ENCODE assay signal across 20 cellular contexts in genomic region chr21:35796834-35797233, GRCh38.
DNase-seq lines count a peak whose midpoint lies in the region; ATAC-seq lines count a peak whose summit lies in the region.
"Had no signal": no experiment of that assay in that cellular context is flagged by ENCODE, and none has a peak within 500 bp of the region (broad histone marks: within the 10 kb centered on the region; RNA-seq: fewer than 3 reads in every experiment).

No MANE protein-coding gene starts in this region.

- intact Hi-C loops in left colon (cut with DNase I, micrococcal nuclease): no loop called here

- ATAC-seq in left colon: peak; percentile 35
- ATAC-seq: activated naive CD8-positive, alpha-beta T cell treated with anti-CD3 and anti-CD28 coated beads, Interleukin-2, amount 50 U/mL, for 24 hours; lower lobe of right lung; T-helper 17 cell had no signal

- in situ Hi-C loops in SK-MEL-5 (cut with HindIII; ENCODE audit: low pct_unique_long_range_greater_than_20kb, low sequenced_read_pairs): no loop called here

- peak; percentile 39 for DNase-seq in NCI-H1436 (lab: John Stamatoyannopoulos, UW)
- no peak for DNase-seq in NCI-H1436 treated with DMSO at 0.1 percent for 48 hours (lab: John Stamatoyannopoulos, UW)
- peak; percentile 64 for DNase-seq in NCI-H1105 treated with DMSO at 0.1 percent for 48 hours (lab: John Stamatoyannopoulos, UW)
- DNase-seq in SK-MEL-5 (ENCODE audit: low read depth, low spot score): peak; percentile 56
- no peak for DNase-seq in left colon
- DNase-seq in activated CD8-positive, alpha-beta memory T cell treated with anti-CD3 and anti-CD28 coated beads for 24 hours: no peak
- DNase-seq in NCI-H1930 (lab: John Stamatoyannopoulos, UW): no peak
- DNase-seq in dedifferentiated amniotic fluid mesenchymal stem cell (ENCODE audit: extremely low spot score): no peak
- DNase-seq: activated CD4-positive, alpha-beta T cell treated with anti-CD3 and anti-CD28 coated beads, Interleukin-2, amount 10 ng/mL, durations not matched to agents 24 days and 14 days; activated CD8-positive, alpha-beta memory T cell treated with anti-CD3 and anti-CD28 coated beads, Interleukin-2, amount 50 U/mL, for 4 hours; activated naive CD8-positive, alpha-beta T cell treated with anti-CD3 and anti-CD28 coated beads, Interleukin-2, amount 50 U/mL, for 24 hours; Caco-2; H9; lower lobe of right lung; NCI-H774; PC-9; stimulated activated CD4-positive, alpha-beta T cell treated with anti-CD3 and anti-CD28 coated beads, Interleukin-12 subunit alpha, Interleukin-12 subunit beta, amount 100 ng/mL, for 4 hours; substantia nigra; T-helper 17 cell; uterus had no signal

Comparison
In these comparisons a context has a peak if more than half of its experiments do, and no peak if none do; other contexts are left out.
1. DNase-seq: peak in NCI-H1436 (single experiment), NCI-H1105 treated with DMSO at 0.1 percent for 48 hours (single experiment) and SK-MEL-5 (single experiment); none in NCI-H1436 treated with DMSO at 0.1 percent for 48 hours (single experiment), left colon (0 of 2), activated CD8-positive, alpha-beta memory T cell treated with anti-CD3 and anti-CD28 coated beads for 24 hours (single experiment), NCI-H1930 (0 of 2) and dedifferentiated amniotic fluid mesenchymal stem cell (single experiment).